In genomic region chr4:132759199-132759780, GRCh38 we compare ENCODE assay signal across 3 cellular contexts.
TF ChIP-seq lines count a peak whose summit lies in the region.

No MANE protein-coding gene starts in this region.

TF ChIP-seq in A549, 52 proteins besides CTCF, POLR2A, EP300 and RAD21:
- no peak for TF ChIP-seq ELK1 (IDR thresholded peaks at IDR 0.05; ENCODE audit: low read depth, low read length)
- peak; percentile 95 for TF ChIP-seq MAFK (IDR thresholded peaks at IDR 0.05; ENCODE audit: partially characterized antibody)

TF ChIP-seq in K562, 482 proteins besides CTCF, POLR2A, EP300 and RAD21 (continued from another document):
- no peak for TF ChIP-seq MLLT1 (IDR thresholded peaks at IDR 0.05)
- peak; percentile 83 for TF ChIP-seq C11orf30 (IDR thresholded peaks at IDR 0.05; ENCODE audit: low read depth)
- TF ChIP-seq MAFG (tag; conservative IDR thresholded peaks at IDR 0.05): peak; percentile 87
- TF ChIP-seq MAFF (IDR thresholded peaks at IDR 0.05; ENCODE audit: low read length): peak; percentile 97
- TF ChIP-seq MYNN (IDR thresholded peaks at IDR 0.05): no peak
- TF ChIP-seq MYNN (CRISPR knock-in tag; IDR thresholded peaks at IDR 0.05): no peak
- peak; percentile 99 for TF ChIP-seq MAFK (IDR thresholded peaks at IDR 0.05; ENCODE audit: low read length)
- peak; percentile 93 for TF ChIP-seq ZNF316 (IDR thresholded peaks at IDR 0.05)
- no peak for TF ChIP-seq TSC22D4 (tag; IDR thresholded peaks at IDR 0.05)
- TF ChIP-seq SNRNP70 (optimal IDR thresholded peaks at IDR 0.05; ENCODE audit: low read depth, low read length): no peak
- no peak for TF ChIP-seq SMARCA4 (IDR thresholded peaks at IDR 0.05)
- no peak for TF ChIP-seq ZNF407 (IDR thresholded peaks at IDR 0.05; ENCODE audit: low read depth)
- no peak for TF ChIP-seq ELF4 (CRISPR knock-in tag; IDR thresholded peaks at IDR 0.05)

TF ChIP-seq in neural cell, 6 proteins besides CTCF, POLR2A, EP300 and RAD21:
- TF ChIP-seq REST (IDR thresholded peaks at IDR 0.05; ENCODE audit: borderline replicate concordance) (no peak), POLR2AphosphoS5 (IDR thresholded peaks at IDR 0.05) (peak; percentile 68), TAF1 (IDR thresholded peaks at IDR 0.05; ENCODE audit: low read depth) (no peak)
